ENCODE assay signal across 8 cellular contexts in the genomic region with DNA sequence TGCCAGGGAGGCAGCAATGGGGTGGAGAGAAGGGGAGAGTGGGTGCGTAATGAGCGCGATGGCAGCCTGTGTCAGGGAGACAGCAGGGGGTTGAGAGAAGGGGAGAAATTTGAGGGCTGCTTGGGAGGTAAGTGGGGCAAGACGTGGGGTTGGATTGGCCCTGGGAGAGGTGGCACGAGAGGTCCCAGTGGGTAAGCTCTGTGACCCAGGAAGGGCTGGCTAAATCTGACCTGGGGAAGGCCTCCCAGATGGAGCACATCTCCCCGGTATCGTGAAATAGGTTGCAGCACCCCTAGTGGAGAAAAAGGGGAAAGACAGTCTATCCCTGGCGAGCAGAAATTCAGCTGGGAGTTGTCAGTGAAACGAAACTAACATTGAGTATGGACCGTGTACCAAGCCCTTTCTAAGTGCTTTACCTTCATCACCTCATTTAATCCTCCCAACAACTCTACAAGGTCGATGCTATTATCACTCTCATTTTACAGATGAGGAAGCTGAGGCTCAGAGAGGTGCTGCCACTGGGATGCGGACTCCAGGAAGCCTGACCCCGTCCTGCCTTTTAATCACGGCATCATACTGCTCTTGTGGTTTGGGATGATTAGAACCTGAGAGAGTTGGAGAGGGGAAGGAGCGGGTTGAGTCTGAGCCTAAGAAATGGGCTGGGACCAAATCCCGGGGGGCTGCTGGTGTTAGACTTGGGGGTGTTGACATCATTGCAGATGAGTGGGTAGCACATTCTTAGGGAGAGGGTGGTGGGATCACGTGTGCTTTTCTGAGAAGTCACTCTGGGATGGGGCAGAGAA. TPM values are rescaled to one million over a fixed set of nuclear protein-coding genes. Genes with fewer than 3 reads are reported as not detected.
DNase-seq lines count a peak whose midpoint lies in the region; ATAC-seq, FAIRE-seq and TF ChIP-seq lines count a peak whose summit lies in the region.

No MANE protein-coding gene starts in this region.

- no peaks in the 10 kb centered on the region for H3K27me3 ChIP-seq in Loucy (ENCODE audit: insufficient read depth, low read length, poor library complexity, severe bottlenecking)
- no peaks in the 10 kb centered on the region for H3K27me3 ChIP-seq in adrenal gland
- no peaks in the 10 kb centered on the region for H3K27me3 ChIP-seq in cardiac muscle cell
- no peaks in the 10 kb centered on the region for H3K27me3 ChIP-seq in pancreas

- FAIRE-seq in pancreas (lab: Jason Lieb, UNC) = no peak

- peak overlapping the region; percentile 86 for H2AFZ ChIP-seq in Loucy (ENCODE audit: low read length)

- TF ChIP-seq POLR2A in adrenal gland (IDR thresholded peaks at IDR 0.05) = no peak

- peak overlapping the region; percentile 52 for H3K9ac ChIP-seq in Loucy (ENCODE audit: low read depth, low read length, poor library complexity, severe bottlenecking)

- H3F3A ChIP-seq in Loucy (ENCODE audit: low read depth) = no peaks in the 10 kb centered on the region

- WGBS in adrenal gland, 4 donors = 27 to 30% (median 28%) methylated on average over 17 of the region's 17 CpGs
- WGBS in pancreas, 2 donors = 33 to 38% methylated on average over 17 of the region's 17 CpGs

- DNase-seq in GM04504 (ENCODE audit: low read depth) = peak; percentile 77
- peak; percentile 36 to 46 for DNase-seq in SHP77 (lab: John Stamatoyannopoulos, UW)
- DNase-seq in adrenal gland = peak; percentile 49 to 84 (median 64)
- peak; percentile 63 to 84 for DNase-seq in cardiac muscle cell (ENCODE audit: low read depth in 1 of 2, low spot score in 1 of 2)
- DNase-seq in pancreas = peak in 4 of 6 donors; percentile 43 to 73 (median 52)

- H3K79me2 ChIP-seq in Loucy (ENCODE audit: insufficient read depth, low read length) = no peaks in the 10 kb centered on the region

- no peaks in the 10 kb centered on the region for H3K36me3 ChIP-seq in Loucy (ENCODE audit: insufficient read depth, low read length)
- H3K36me3 ChIP-seq in adrenal gland (replicated peaks in 1 of 2) = no peaks in the 10 kb centered on the region
- H3K36me3 ChIP-seq in cardiac muscle cell = no peaks in the 10 kb centered on the region
- no peaks in the 10 kb centered on the region for H3K36me3 ChIP-seq in pancreas

- ATAC-seq in pancreas = peak; percentile 68 to 89 (median 85)
- ATAC-seq in GM21723 (IDR thresholded peaks at IDR 0.05; ENCODE audit: unreplicated experiment) = no peak
- ATAC-seq in GM21717 (IDR thresholded peaks at IDR 0.05; ENCODE audit: unreplicated experiment) = no peak

- intact Hi-C loops in adrenal gland (cut with DNase I) = loop anchor here in 1 of 2 donors (5.0 kb wide), 1 partner anchor 93 kb away; no protein-coding TSS in a partner anchor
- intact Hi-C loops in pancreas (cut with DNase I) = loop anchor here in 2 of 3 donors (2.0 to 10.0 kb wide), 2 partner anchors 90 kb away; no protein-coding TSS in a partner anchor

- H3K4me2 ChIP-seq in Loucy (ENCODE audit: low read depth, low read length, poor library complexity, severe bottlenecking) = peak overlapping the region; percentile 76

- no peaks in the 10 kb centered on the region for H4K20me1 ChIP-seq in Loucy (ENCODE audit: insufficient read depth, low read length, poor library complexity, severe bottlenecking)

- peak; percentile 86 for TF ChIP-seq CTCF in Loucy (conservative IDR thresholded peaks at IDR 0.05; ENCODE audit: low read length)
- TF ChIP-seq CTCF in adrenal gland (IDR thresholded peaks at IDR 0.05) = peak; percentile 85 to 93 (median 88)
- TF ChIP-seq CTCF in cardiac muscle cell (IDR thresholded peaks at IDR 0.05; ENCODE audit: low read depth, low read length) = peak; percentile 89
- TF ChIP-seq CTCF in pancreas (IDR thresholded peaks at IDR 0.05) = peak; percentile 80 to 92 (median 86)

- H3K9me2 ChIP-seq in Loucy (replicated peaks; ENCODE audit: low read depth, low read length) = no peaks in the 10 kb centered on the region

- peaks cover 15% of the 10 kb centered on the region for H3K4me1 ChIP-seq in Loucy (ENCODE audit: insufficient read depth, low read length, poor library complexity, severe bottlenecking)
- H3K4me1 ChIP-seq in adrenal gland (replicated peaks in 1 of 2) = peaks cover 0 to 19% of the 10 kb centered on the region in 2 donors
- H3K4me1 ChIP-seq in cardiac muscle cell (ENCODE audit: low read depth) = peaks cover 27% of the 10 kb centered on the region
- peaks cover 0 to 3% (median 0%) of the 10 kb centered on the region in 3 donors for H3K4me1 ChIP-seq in pancreas

- H3K9me3 ChIP-seq in Loucy (ENCODE audit: insufficient read depth, low read depth, low read length) = no peaks in the 10 kb centered on the region
- H3K9me3 ChIP-seq in adrenal gland (replicated peaks in 1 of 3) = no peaks in the 10 kb centered on the region
- H3K9me3 ChIP-seq in cardiac muscle cell (ENCODE audit: low read depth) = no peaks in the 10 kb centered on the region
- H3K9me3 ChIP-seq in pancreas = no peaks in the 10 kb centered on the region

- peak overlapping the region; percentile 59 for H3K4me3 ChIP-seq in Loucy (ENCODE audit: low read length, poor library complexity, severe bottlenecking)
- H3K4me3 ChIP-seq in adrenal gland = peak overlapping the region in 2 of 4 donors; percentile 21 to 61
- H3K4me3 ChIP-seq in cardiac muscle cell = no peak overlapping the region
- peak overlapping the region in 1 of 4 donors; percentile 28 for H3K4me3 ChIP-seq in pancreas

- peak overlapping the region in 3 of 5 donors; percentile 69 to 93 (median 74) for H3K27ac ChIP-seq in adrenal gland
- H3K27ac ChIP-seq in cardiac muscle cell = peak overlapping the region; percentile 76
- H3K27ac ChIP-seq in pancreas = peak overlapping the region in 1 of 4 donors; percentile 14

RNA-seq across cellular contexts. Expression of gene RPL11, which starts 56.6 kb away (rescaled TPM):
- total RNA-seq in adrenal gland (100 to 1,000 TPM; 685 to 982 (median 819) TPM), cardiac muscle cell (1,294 and 1,627 TPM in 2 replicates), pancreas (100 to 1,000 TPM; 511 to 819 (median 681) TPM)
- polyA plus RNA-seq in adrenal gland (1,000 to 10,000 TPM; 1,450 to 2,028 (median 1,673) TPM), cardiac muscle cell (590 and 630 TPM in 2 replicates), pancreas (1,000 to 10,000 TPM; 1,351 to 1,484 TPM)

Comparison
In these comparisons a context has a peak if more than half of its experiments do, and no peak if none do; other contexts are left out.
1. ATAC-seq: peak in pancreas (4 of 4); none in GM21723 (single experiment) and GM21717 (single experiment).
2. Peak in every context shown above with its lines, with median percentiles within 50 percentile points of each other: DNase-seq and CTCF ChIP-seq.